Comparison of ENCODE assay signal across 16 cellular contexts in the genomic region with DNA sequence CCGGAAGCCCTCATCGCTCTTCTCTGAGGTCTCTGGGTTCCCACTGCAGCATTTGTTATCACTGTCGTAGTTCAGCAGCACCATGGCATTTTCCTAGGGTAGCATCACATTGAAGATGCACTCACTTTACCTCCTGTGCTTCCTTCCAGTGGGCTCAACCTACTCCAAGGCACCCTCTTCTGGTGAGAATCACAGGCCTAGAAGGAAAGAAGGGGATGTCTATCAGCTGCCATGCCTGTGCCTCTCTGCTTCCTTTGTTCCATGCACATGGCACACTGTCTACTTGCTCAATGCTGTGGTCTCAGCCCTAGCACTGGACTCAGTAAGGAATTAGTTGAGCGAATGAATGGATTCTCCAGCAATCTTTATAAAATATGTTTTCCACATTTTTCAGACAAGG. TPM values are rescaled to one million over a fixed set of nuclear protein-coding genes. Genes with fewer than 3 reads are reported as not detected.
DNase-seq lines count a peak whose midpoint lies in the region; ATAC-seq and TF ChIP-seq lines count a peak whose summit lies in the region.
"Had no signal": no experiment of that assay in that cellular context is flagged by ENCODE, and none has a peak within 500 bp of the region (broad histone marks: within the 10 kb centered on the region; RNA-seq: fewer than 3 reads in every experiment).

No MANE protein-coding gene starts in this region.

- DNase-seq in SK-N-SH (no peak), MV-4-11 (lab: John Stamatoyannopoulos, UW) (peak; percentile 36), endodermal cell (peak; percentile 64), neural progenitor cell (ENCODE audit: low spot score) (no peak), NCI-H2227 (lab: John Stamatoyannopoulos, UW; ENCODE audit: unreplicated experiment) (no peak), Caco-2 (no peak)
- DNase-seq: activated B cell treated with CpG ODN at 0.5 μM for 24 hours; activated T-cell treated with anti-CD3 and anti-CD28 coated beads, Interleukin-2, amount 50 U/mL, for 1 hour; BE2C; GF-D8; hippocampal formation; NCI-H345; pancreas had no signal

- no peak overlapping the region for H3K9ac ChIP-seq in SK-N-SH
- no peak overlapping the region for H3K9ac ChIP-seq in endodermal cell (ENCODE audit: extremely low read depth, low read length, poor library complexity, severe bottlenecking)
- no peak overlapping the region for H3K9ac ChIP-seq in neural progenitor cell

- peaks cover 23% of the 10 kb centered on the region; the same call in 1 of the 2 replicates for H3K27me3 ChIP-seq in SK-N-SH (ENCODE audit: insufficient read depth)
- no peaks in the 10 kb centered on the region for H3K27me3 ChIP-seq in endodermal cell (ENCODE audit: control insufficient read depth, insufficient read depth, low read length, poor library complexity, severe bottlenecking)
- no peaks in the 10 kb centered on the region for H3K27me3 ChIP-seq in neural progenitor cell
- H3K27me3 ChIP-seq in Caco-2 (replicated peaks; ENCODE audit: control insufficient read depth, insufficient read depth, low read length) = no peaks in the 10 kb centered on the region
- H3K27me3 ChIP-seq: BE2C, pancreas had no signal

- no peak overlapping the region for H3K27ac ChIP-seq in SK-N-SH (ENCODE audit: low read depth in 2 of 2, low read length in 1 of 2)
- H3K27ac ChIP-seq in endodermal cell (ENCODE audit: low read depth, low read length) = no peak overlapping the region
- H3K27ac ChIP-seq in neural progenitor cell = no peak overlapping the region
- H3K27ac ChIP-seq: pancreas had no signal

- no peak overlapping the region for H3K4me3 ChIP-seq in SK-N-SH (ENCODE audit: low read depth in 2 of 2, low read length in 1 of 2)
- no peak overlapping the region for H3K4me3 ChIP-seq in endodermal cell (ENCODE audit: low read length)
- H3K4me3 ChIP-seq in neural progenitor cell = no peak overlapping the region
- no peak overlapping the region for H3K4me3 ChIP-seq in Caco-2 (ENCODE audit: low read depth, low read length)
- H3K4me3 ChIP-seq: pancreas had no signal

- no peak for TF ChIP-seq RAD21 in SK-N-SH (IDR thresholded peaks at IDR 0.05; ENCODE audit: low read length)

- peaks cover 11% of the 10 kb centered on the region for H3K4me1 Mint-ChIP-seq in endodermal cell
- peaks cover 3% of the 10 kb centered on the region for H3K4me1 Mint-ChIP-seq in neural progenitor cell
- H3K4me1 Mint-ChIP-seq in Caco-2 (ENCODE audit: low read depth, unreplicated experiment) = peaks cover 31% of the 10 kb centered on the region
- H3K4me1 Mint-ChIP-seq: activated B cell treated with CpG ODN at 0.5 μM for 24 hours; stimulated activated memory B cell treated with anti-CD40 and anti-IgM and Interleukin-4, amounts not matched to agents 10 μg/mL and 1 μg/mL and 100 μg/mL, for 72 hours had no signal

- intact Hi-C loops in Caco-2 (cut with micrococcal nuclease; ENCODE audit: unreplicated experiment) = loop anchor here (10.0 kb wide), 2 partner anchors 89 to 219 kb away; a partner anchor contains a TSS

- H3K4me2 ChIP-seq in SK-N-SH = no peak overlapping the region
- H3K4me2 ChIP-seq in neural progenitor cell = no peak overlapping the region

- no peaks in the 10 kb centered on the region for H3F3A ChIP-seq in SK-N-SH (replicated peaks; ENCODE audit: insufficient read depth)
- no peaks in the 10 kb centered on the region for H3F3A ChIP-seq in neural progenitor cell (ENCODE audit: low read depth)

- H2AFZ ChIP-seq in SK-N-SH (ENCODE audit: low read depth) (no peak overlapping the region), neural progenitor cell (replicated peaks) (no peak overlapping the region)

- CTCF ChIA-PET in SK-N-SH (lab: Yijun Ruan, JAX) (no interaction called here), Caco-2 (lab: Charles Lee) (no interaction called here)

- ATAC-seq in SK-N-SH treated with all-trans-retinoic acid at 6 μM for 48 hours (peak; percentile 43), GM19455 (IDR thresholded peaks at IDR 0.05; ENCODE audit: unreplicated experiment) (no peak)
- ATAC-seq: pancreas; stimulated activated memory B cell treated with anti-CD40 and anti-IgM and Interleukin-4, amounts not matched to agents 10 μg/mL and 1 μg/mL and 100 μg/mL, for 72 hours had no signal

- H3K27ac Mint-ChIP-seq in endodermal cell = no peak overlapping the region
- H3K27ac Mint-ChIP-seq in neural progenitor cell = no peak overlapping the region
- no peak overlapping the region for H3K27ac Mint-ChIP-seq in Caco-2 (ENCODE audit: unreplicated experiment)
- H3K27ac Mint-ChIP-seq: activated B cell treated with CpG ODN at 0.5 μM for 24 hours; stimulated activated memory B cell treated with anti-CD40 and anti-IgM and Interleukin-4, amounts not matched to agents 10 μg/mL and 1 μg/mL and 100 μg/mL, for 72 hours had no signal

- H3K36me3 Mint-ChIP-seq in endodermal cell (ENCODE audit: low read depth) (no peaks in the 10 kb centered on the region), neural progenitor cell (no peaks in the 10 kb centered on the region), Caco-2 (ENCODE audit: insufficient read depth, unreplicated experiment) (peaks cover 6% of the 10 kb centered on the region)
- H3K36me3 Mint-ChIP-seq: stimulated activated memory B cell treated with anti-CD40 and anti-IgM and Interleukin-4, amounts not matched to agents 10 μg/mL and 1 μg/mL and 100 μg/mL, for 72 hours had no signal

- no TSS peak for BruUV-seq in Caco-2 (replicated peaks; lab: Mats Ljungman, UMichigan)

- POLR2A ChIA-PET in SK-N-SH (lab: Yijun Ruan, JAX) = no interaction called here
- POLR2A ChIA-PET in Caco-2 (lab: Charles Lee) = no interaction called here

- H3K79me2 ChIP-seq in SK-N-SH (ENCODE audit: insufficient read depth) (no peaks in the 10 kb centered on the region), neural progenitor cell (ENCODE audit: low read depth) (no peaks in the 10 kb centered on the region)

- no peak for TF ChIP-seq EP300 in SK-N-SH (IDR thresholded peaks at IDR 0.05; ENCODE audit: borderline replicate concordance in 1 of 2, low read depth in 1 of 2, low read length in 1 of 2)

- H3K27me3 Mint-ChIP-seq in endodermal cell (ENCODE audit: insufficient read depth) = no peaks in the 10 kb centered on the region
- H3K27me3 Mint-ChIP-seq in neural progenitor cell (ENCODE audit: insufficient read depth, low read depth) = no peaks in the 10 kb centered on the region
- H3K27me3 Mint-ChIP-seq in Caco-2 (ENCODE audit: insufficient read depth, unreplicated experiment) = no peaks in the 10 kb centered on the region
- H3K27me3 Mint-ChIP-seq: activated B cell treated with CpG ODN at 0.5 μM for 24 hours; stimulated activated memory B cell treated with anti-CD40 and anti-IgM and Interleukin-4, amounts not matched to agents 10 μg/mL and 1 μg/mL and 100 μg/mL, for 72 hours had no signal

- no peaks in the 10 kb centered on the region for H3K9me2 ChIP-seq in SK-N-SH

- H4K20me1 ChIP-seq in SK-N-SH (ENCODE audit: insufficient read depth) (no peaks in the 10 kb centered on the region), neural progenitor cell (ENCODE audit: low read depth) (no peaks in the 10 kb centered on the region)

- H3K36me3 ChIP-seq in SK-N-SH (replicated peaks in 1 of 2; ENCODE audit: control insufficient read depth in 1 of 2, insufficient read depth in 2 of 2, low read length in 1 of 2) (no peaks in the 10 kb centered on the region), endodermal cell (ENCODE audit: control insufficient read depth, insufficient read depth, low read length) (no peaks in the 10 kb centered on the region), neural progenitor cell (no peaks in the 10 kb centered on the region), Caco-2 (ENCODE audit: control insufficient read depth, insufficient read depth, low read length) (no peaks in the 10 kb centered on the region)
- H3K36me3 ChIP-seq: BE2C, pancreas had no signal

- WGBS in SK-N-SH (ENCODE audit: low lambda C conversion rate) = 31% methylated on average over 4 of the region's 4 CpGs
- WGBS in endodermal cell (ENCODE audit: insufficient coverage in 1 of 2, insufficient read length in 1 of 2), 2 experiments = 92 to 94% methylated on average over 3 to 4 of the region's 4 CpGs

- H3K4me1 ChIP-seq in SK-N-SH (ENCODE audit: control insufficient read depth in 1 of 2, insufficient read depth in 2 of 2, low read depth in 1 of 2, low read length in 1 of 2) (no peaks in the 10 kb centered on the region), endodermal cell (ENCODE audit: control insufficient read depth, insufficient read depth, low read length) (no peaks in the 10 kb centered on the region), neural progenitor cell (no peaks in the 10 kb centered on the region), Caco-2 (peaks cover 43% of the 10 kb centered on the region)
- H3K4me1 ChIP-seq: BE2C, pancreas had no signal

- no peak for TF ChIP-seq CTCF in SK-N-SH (IDR thresholded peaks at IDR 0.05)
- peak; percentile 67 for TF ChIP-seq CTCF in endodermal cell (conservative IDR thresholded peaks at IDR 0.05)
- TF ChIP-seq CTCF in neural progenitor cell (IDR thresholded peaks at IDR 0.05) = peak; percentile 16
- no peak for TF ChIP-seq CTCF in Caco-2 (IDR thresholded peaks at IDR 0.05; ENCODE audit: insufficient read depth in 1 of 2, low read depth in 1 of 2, low read length in 1 of 2, severe bottlenecking in 1 of 2, unreplicated experiment in 1 of 2)

- H3K9me3 Mint-ChIP-seq in endodermal cell (no peaks in the 10 kb centered on the region), neural progenitor cell (no peaks in the 10 kb centered on the region), Caco-2 (ENCODE audit: unreplicated experiment) (no peaks in the 10 kb centered on the region)
- H3K9me3 Mint-ChIP-seq: activated B cell treated with CpG ODN at 0.5 μM for 24 hours; stimulated activated memory B cell treated with anti-CD40 and anti-IgM and Interleukin-4, amounts not matched to agents 10 μg/mL and 1 μg/mL and 100 μg/mL, for 72 hours had no signal

- H3K4me3 Mint-ChIP-seq in endodermal cell = no peak overlapping the region
- H3K4me3 Mint-ChIP-seq in neural progenitor cell = no peak overlapping the region
- no peak overlapping the region for H3K4me3 Mint-ChIP-seq in Caco-2 (ENCODE audit: unreplicated experiment)
- H3K4me3 Mint-ChIP-seq: activated B cell treated with CpG ODN at 0.5 μM for 24 hours; stimulated activated memory B cell treated with anti-CD40 and anti-IgM and Interleukin-4, amounts not matched to agents 10 μg/mL and 1 μg/mL and 100 μg/mL, for 72 hours had no signal

- H3K9me3 ChIP-seq in SK-N-SH (no peaks in the 10 kb centered on the region), endodermal cell (ENCODE audit: control insufficient read depth, low read length) (no peaks in the 10 kb centered on the region), neural progenitor cell (ENCODE audit: low read depth) (no peaks in the 10 kb centered on the region), Caco-2 (no peaks in the 10 kb centered on the region)
- H3K9me3 ChIP-seq: BE2C, pancreas had no signal

RNA-seq across cellular contexts. Expression of a gene that starts 22.6 kb away (rescaled TPM):
- not detected in 2 replicates for polyA plus RNA-seq in SK-N-SH (2012; rRNA removed)
- not detected in 2 replicates for polyA plus RNA-seq in SK-N-SH (2012; cell fraction: cytosol; rRNA removed)
- not detected in 2 replicates for polyA plus RNA-seq in SK-N-SH (2012; cell fraction: nucleus; rRNA removed)
- total RNA-seq in endodermal cell (1 to 10 TPM; 2.0 to 2.3 TPM), neural progenitor cell (ENCODE audit: low replicate concordance) (not detected in 2 replicates), Caco-2 (2022) (2.7 and 4.2 TPM in 2 replicates)
- 0.68 TPM for polyA plus RNA-seq in endodermal cell (2013, experiment 1 of 2)
- 0.54 TPM for polyA plus RNA-seq in endodermal cell (2013, experiment 2 of 2)
- total RNA-seq: activated B cell treated with CpG ODN at 0.5 μM for 24 hours, pancreas had no signal
- polyA plus RNA-seq: pancreas had no signal

RNA-seq across cellular contexts. Expression of a gene that starts 28.4 kb away (rescaled TPM):
- 328 and 428 TPM in 2 replicates for polyA plus RNA-seq in SK-N-SH (2012; rRNA removed)
- 172 and 280 TPM in 2 replicates for polyA plus RNA-seq in SK-N-SH (2012; cell fraction: cytosol; rRNA removed)
- 113 and 174 TPM in 2 replicates for polyA plus RNA-seq in SK-N-SH (2012; cell fraction: nucleus; rRNA removed)
- total RNA-seq in endodermal cell (100 to 1,000 TPM; 131 to 177 TPM), neural progenitor cell (ENCODE audit: low replicate concordance) (20.8 and 58.0 TPM in 2 replicates), Caco-2 (2022) (704 and 777 TPM in 2 replicates)
- polyA plus RNA-seq in endodermal cell (2013, experiment 1 of 2) = 161 TPM
- 145 TPM for polyA plus RNA-seq in endodermal cell (2013, experiment 2 of 2)
- total RNA-seq: activated B cell treated with CpG ODN at 0.5 μM for 24 hours had no signal

Comparison
In these comparisons a context has a peak if more than half of its experiments do, and no peak if none do; other contexts are left out.
1. DNase-seq: peak in MV-4-11 (single experiment) and endodermal cell (single experiment); none in SK-N-SH (single experiment), neural progenitor cell (single experiment), NCI-H2227 (single experiment) and Caco-2 (0 of 2).
2. CTCF ChIP-seq: peak in endodermal cell (single experiment) and neural progenitor cell (single experiment); none in SK-N-SH (single experiment) and Caco-2 (0 of 2).